In the genomic region with DNA sequence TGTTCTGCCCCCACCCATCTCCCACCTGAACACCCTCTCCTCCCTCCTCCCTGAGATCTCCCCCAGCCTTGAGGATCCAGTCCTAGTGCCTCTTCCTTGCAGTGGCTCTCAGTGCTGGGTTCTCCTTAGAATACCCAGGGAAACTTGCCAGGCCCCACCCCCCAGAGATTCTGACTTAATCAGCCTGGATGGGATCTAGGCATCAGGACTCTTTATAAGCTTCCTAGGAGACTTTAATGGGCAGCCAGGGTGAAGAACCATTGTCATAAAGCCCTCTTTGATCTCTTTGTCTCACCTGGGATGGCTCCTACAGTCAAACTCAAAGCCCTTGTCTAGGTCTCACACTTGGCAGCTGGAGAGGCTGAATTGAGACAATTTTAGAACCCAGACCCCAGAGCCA, we compare ENCODE assay signal across 25 cellular contexts.
"Had no signal": no experiment of that assay in that cellular context is flagged by ENCODE, and none has a peak within 500 bp of the region (broad histone marks: within the 10 kb centered on the region; RNA-seq: fewer than 3 reads in every experiment).

No MANE protein-coding gene starts in this region.

- H3K4me3 Mint-ChIP-seq: naive thymus-derived CD4-positive, alpha-beta T cell; nephron; neural progenitor cell; type B pancreatic cell had no signal

- H3K4me1 ChIP-seq: gastrocnemius medialis, neural progenitor cell, prostate gland, right atrium auricular region, testis had no signal

- H3K36me3 ChIP-seq: gastrocnemius medialis, neural progenitor cell, prostate gland, right atrium auricular region, tibial artery had no signal

- H3K4me3 ChIP-seq: coronary artery, gastrocnemius medialis, neural progenitor cell, prostate gland, right atrium auricular region, smooth muscle cell, testis, tibial artery had no signal

- DNase-seq: dermis blood vessel endothelial cell; effector memory CD4-positive, alpha-beta T cell; erythroblast; foreskin fibroblast; gastrocnemius medialis; head of caudate nucleus; kidney; mesendoderm; midbrain; naive thymus-derived CD4-positive, alpha-beta T cell; stimulated activated CD4-positive, alpha-beta T cell treated with anti-CD3 and anti-CD28 coated beads, Interleukin-12 subunit alpha, Interleukin-12 subunit beta, amount 100 ng/mL, for 4 hours; stimulated activated CD4-positive, alpha-beta T cell treated with anti-CD3 and anti-CD28 coated beads, Interleukin-1b, Interleukin-23, amount 100 ng/mL, for 48 hours; stimulated activated CD4-positive, alpha-beta T cell treated with anti-CD3 and anti-CD28 coated beads, Interleukin-4, amount 100 ng/mL, for 1 hour; stimulated activated CD8-positive, alpha-beta memory T cell treated with anti-CD3 and anti-CD28 coated beads, Interleukin-4, amount 100 ng/mL, for 48 hours; stimulated activated naive CD8-positive, alpha-beta T cell treated with anti-CD3 and anti-CD28 coated beads, Interleukin-15, Interleukin-2, amounts not matched to agents 100 U/mL and 50 U/mL, for 24 hours; substantia nigra; testis; tibial artery had no signal

- H3K9me3 ChIP-seq: gastrocnemius medialis, prostate gland, right atrium auricular region, testis, tibial artery had no signal

- H3K9me3 Mint-ChIP-seq: naive thymus-derived CD4-positive, alpha-beta T cell; nephron; neural progenitor cell; type B pancreatic cell had no signal

- H3K4me2 ChIP-seq: neural progenitor cell, smooth muscle cell had no signal

- H2AFZ ChIP-seq: neural progenitor cell had no signal

- H3K27ac Mint-ChIP-seq: naive thymus-derived CD4-positive, alpha-beta T cell; neural progenitor cell; type B pancreatic cell had no signal

- H3K9ac ChIP-seq: neural progenitor cell had no signal

- H3K36me3 Mint-ChIP-seq: naive thymus-derived CD4-positive, alpha-beta T cell; neural progenitor cell; type B pancreatic cell had no signal

- H3K27me3 ChIP-seq: gastrocnemius medialis, neural progenitor cell, right atrium auricular region, testis, tibial artery had no signal

- H3K27ac ChIP-seq: coronary artery, gastrocnemius medialis, neural progenitor cell, prostate gland, right atrium auricular region, testis, tibial artery had no signal
